18 cellular contexts compared by ENCODE assay signal in the genomic region with DNA sequence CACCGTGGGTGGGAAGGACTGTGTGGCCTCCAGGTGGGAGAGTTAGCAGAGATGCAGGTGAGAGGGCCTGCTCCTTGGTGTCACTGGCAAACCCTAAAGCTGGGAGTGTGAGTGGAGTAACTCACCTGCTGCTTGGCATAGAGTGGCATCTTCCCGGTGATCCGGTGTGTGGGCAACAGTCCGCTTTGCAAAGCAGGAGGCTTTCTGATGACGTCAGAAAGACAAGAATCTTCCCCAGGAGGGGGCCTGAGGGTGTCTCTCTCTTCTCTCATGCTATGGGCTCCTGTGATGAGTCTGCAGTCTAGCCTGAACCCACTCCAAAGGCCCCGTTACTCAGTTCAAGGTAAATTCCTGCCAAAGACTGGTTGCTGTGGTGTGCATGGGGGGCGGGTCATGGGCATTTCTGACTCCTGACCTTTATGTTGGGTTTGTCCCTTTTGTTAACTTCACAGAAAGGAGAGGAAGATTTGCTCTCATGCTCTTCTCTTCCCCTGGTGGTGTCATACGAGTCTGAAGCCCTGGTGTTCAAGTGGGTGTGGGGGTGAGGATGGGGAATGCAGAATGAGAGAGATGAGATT.
A peak's percentile ranks its signal among the peaks of the same experiment; 100 is the strongest.
DNase-seq lines count a peak whose midpoint lies in the region; ATAC-seq and TF ChIP-seq lines count a peak whose summit lies in the region.
"Had no signal": no experiment of that assay in that cellular context is flagged by ENCODE, and none has a peak within 500 bp of the region (broad histone marks: within the 10 kb centered on the region; RNA-seq: fewer than 3 reads in every experiment).

No MANE protein-coding gene starts in this region.

- DNase-seq in CD4-positive, alpha-beta T cell, result no peak
- peak; percentile 81 to 86 for DNase-seq in activated T-cell treated with anti-CD3 and anti-CD28 coated beads, Interleukin-2, amount 50 U/mL, for 72 hours
- peak; percentile 82 for DNase-seq in stimulated activated CD4-positive, alpha-beta T cell treated with anti-CD3 and anti-CD28 coated beads, Interleukin-1b, Interleukin-23, amount 100 ng/mL, for 48 hours
- DNase-seq in midbrain (lab: John Stamatoyannopoulos, UW), result no peak
- DNase-seq in NCI-H1417 (lab: John Stamatoyannopoulos, UW), result no peak
- DNase-seq in NCI-H510A treated with DMSO at 0.1 percent for 48 hours (lab: John Stamatoyannopoulos, UW), result no peak
- DNase-seq: activated gamma-delta T cell treated with Interleukin-2 at 50 U/mL for 16 hours, dermis blood vessel endothelial cell, GDM1, head of caudate nucleus, MG63, NCI-H2029, NCI-H526, PC-3 had no signal

- no peaks in the 10 kb centered on the region for H3K9me3 ChIP-seq in CD4-positive, alpha-beta T cell (ENCODE audit: control insufficient read depth, low read length)
- H3K9me3 ChIP-seq: MG63 had no signal

- no peaks in the 10 kb centered on the region for H3K36me3 Mint-ChIP-seq in CD4-positive, alpha-beta T cell (ENCODE audit: low read depth)
- peaks cover 16% of the 10 kb centered on the region for H3K36me3 Mint-ChIP-seq in T-helper 1 cell treated with Interleukin-12 subunit alpha and Interleukin-12 subunit beta and Interleukin-4 antibody, amounts not matched to agents 30 μg/mL and 1 μg/mL, for 36 hours (ENCODE audit: low read depth)
- H3K36me3 Mint-ChIP-seq in activated T-cell treated with anti-CD3 and anti-CD28 coated beads, Interleukin-2, amount 50 U/mL, for 72 hours (ENCODE audit: insufficient read depth in 2 of 2), result peaks cover 7% of the 10 kb centered on the region in 2 donors

- H3K27ac Mint-ChIP-seq in CD4-positive, alpha-beta T cell, result peak overlapping the region; percentile 20
- peak overlapping the region; percentile 70 for H3K27ac Mint-ChIP-seq in T-helper 1 cell treated with Interleukin-12 subunit alpha and Interleukin-12 subunit beta and Interleukin-4 antibody, amounts not matched to agents 30 μg/mL and 1 μg/mL, for 36 hours
- H3K27ac Mint-ChIP-seq in activated T-cell treated with anti-CD3 and anti-CD28 coated beads, Interleukin-2, amount 50 U/mL, for 72 hours, result no peak overlapping the region

- POLR2A ChIA-PET in CD4-positive, alpha-beta T cell (lab: Charles Lee), result no interaction called here

- no peaks in the 10 kb centered on the region for H3K27me3 Mint-ChIP-seq in CD4-positive, alpha-beta T cell
- no peaks in the 10 kb centered on the region for H3K27me3 Mint-ChIP-seq in T-helper 1 cell treated with Interleukin-12 subunit alpha and Interleukin-12 subunit beta and Interleukin-4 antibody, amounts not matched to agents 30 μg/mL and 1 μg/mL, for 36 hours (ENCODE audit: low read depth)
- H3K27me3 Mint-ChIP-seq in activated T-cell treated with anti-CD3 and anti-CD28 coated beads, Interleukin-2, amount 50 U/mL, for 72 hours (ENCODE audit: low read depth), result peaks cover 3% of the 10 kb centered on the region

- H3K27me3 ChIP-seq in CD4-positive, alpha-beta T cell (ENCODE audit: control insufficient read depth, insufficient read depth, low read length), result no peaks in the 10 kb centered on the region
- H3K27me3 ChIP-seq: breast epithelium, MG63 had no signal

- H3K27ac ChIP-seq in CD4-positive, alpha-beta T cell (ENCODE audit: low read depth, low read length), result no peak overlapping the region
- H3K27ac ChIP-seq: breast epithelium, SK-N-MC had no signal

- H3K4me3 Mint-ChIP-seq in CD4-positive, alpha-beta T cell, result no peak overlapping the region
- H3K4me3 Mint-ChIP-seq in T-helper 1 cell treated with Interleukin-12 subunit alpha and Interleukin-12 subunit beta and Interleukin-4 antibody, amounts not matched to agents 30 μg/mL and 1 μg/mL, for 36 hours, result no peak overlapping the region
- H3K4me3 Mint-ChIP-seq in activated T-cell treated with anti-CD3 and anti-CD28 coated beads, Interleukin-2, amount 50 U/mL, for 72 hours, result peak overlapping the region; percentile 44 to 53

- peaks cover 5% of the 10 kb centered on the region for H3K9me3 Mint-ChIP-seq in CD4-positive, alpha-beta T cell
- H3K9me3 Mint-ChIP-seq in T-helper 1 cell treated with Interleukin-12 subunit alpha and Interleukin-12 subunit beta and Interleukin-4 antibody, amounts not matched to agents 30 μg/mL and 1 μg/mL, for 36 hours, result peaks cover 12% of the 10 kb centered on the region
- H3K9me3 Mint-ChIP-seq in activated T-cell treated with anti-CD3 and anti-CD28 coated beads, Interleukin-2, amount 50 U/mL, for 72 hours, result peaks cover 2 to 5% of the 10 kb centered on the region in 2 donors

- TF ChIP-seq CTCF in CD4-positive, alpha-beta T cell (IDR thresholded peaks at IDR 0.05), result no peak

- no peak for ATAC-seq in CD4-positive, alpha-beta T cell (ENCODE audit: poor library complexity)
- ATAC-seq in activated T-cell treated with anti-CD3 and anti-CD28 coated beads, Interleukin-2, amount 50 U/mL, for 72 hours (replicated peaks in 1 of 2), result peak; percentile 95 to 97
- no peak for ATAC-seq in GM19467 (IDR thresholded peaks at IDR 0.05; ENCODE audit: unreplicated experiment)
- ATAC-seq: PC-3 had no signal

- H3K4me1 Mint-ChIP-seq in CD4-positive, alpha-beta T cell (ENCODE audit: low read depth), result peaks cover 91% of the 10 kb centered on the region
- H3K4me1 Mint-ChIP-seq in T-helper 1 cell treated with Interleukin-12 subunit alpha and Interleukin-12 subunit beta and Interleukin-4 antibody, amounts not matched to agents 30 μg/mL and 1 μg/mL, for 36 hours (ENCODE audit: low read depth), result peaks cover 77% of the 10 kb centered on the region
- H3K4me1 Mint-ChIP-seq in activated T-cell treated with anti-CD3 and anti-CD28 coated beads, Interleukin-2, amount 50 U/mL, for 72 hours (ENCODE audit: low read depth), result peaks cover 86% of the 10 kb centered on the region

- intact Hi-C loops in CD4-positive, alpha-beta T cell (cut with DNase I, micrococcal nuclease), result loop anchor here in 1 of 2 experiments (10.0 kb wide), 2 partner anchors 92 to 188 kb away; partner anchors contain the start of gene GATA3

- CTCF ChIA-PET in CD4-positive, alpha-beta T cell (lab: Charles Lee), result no interaction called here

Comparison
In these comparisons a context has a peak if more than half of its experiments do, and no peak if none do; other contexts are left out.
1. ATAC-seq: peak in activated T-cell treated with anti-CD3 and anti-CD28 coated beads, Interleukin-2, amount 50 U/mL, for 72 hours (2 of 2); none in CD4-positive, alpha-beta T cell (single experiment) and GM19467 (single experiment).
2. DNase-seq: peak in activated T-cell treated with anti-CD3 and anti-CD28 coated beads, Interleukin-2, amount 50 U/mL, for 72 hours (2 of 2) and stimulated activated CD4-positive, alpha-beta T cell treated with anti-CD3 and anti-CD28 coated beads, Interleukin-1b, Interleukin-23, amount 100 ng/mL, for 48 hours (single experiment); none in CD4-positive, alpha-beta T cell (0 of 10), midbrain (single experiment), NCI-H1417 (0 of 3) and NCI-H510A treated with DMSO at 0.1 percent for 48 hours (single experiment).
3. H3K4me3 Mint-ChIP-seq: peak in activated T-cell treated with anti-CD3 and anti-CD28 coated beads, Interleukin-2, amount 50 U/mL, for 72 hours (2 of 2); none in CD4-positive, alpha-beta T cell (single experiment) and T-helper 1 cell treated with Interleukin-12 subunit alpha and Interleukin-12 subunit beta and Interleukin-4 antibody, amounts not matched to agents 30 μg/mL and 1 μg/mL, for 36 hours (single experiment).